In the genomic region with DNA sequence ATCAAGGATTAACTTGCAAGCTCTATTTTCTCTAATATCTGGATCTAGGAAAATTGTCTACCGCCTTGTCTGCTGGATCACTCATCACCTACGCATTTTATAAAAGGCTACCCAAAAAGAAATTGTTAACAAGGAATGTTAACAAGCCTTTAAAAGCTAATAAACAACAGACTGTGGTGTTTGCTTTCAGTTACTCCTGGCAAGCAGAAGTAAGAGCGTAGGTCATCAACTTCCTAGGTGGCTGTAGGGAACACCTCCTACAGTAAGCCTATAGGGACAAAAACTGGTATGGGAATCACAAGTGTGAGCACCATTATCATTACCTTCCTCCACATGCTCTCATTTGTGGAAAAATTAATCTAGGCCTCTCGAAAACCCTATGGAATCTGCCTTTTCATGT, we compare ENCODE assay signal across 8 cellular contexts.
DNase-seq lines count a peak whose midpoint lies in the region; ATAC-seq, FAIRE-seq and TF ChIP-seq lines count a peak whose summit lies in the region.
"Not testable (repeated sequence)": the region's sequence is repeated elsewhere in the genome, so short reads cannot be mapped to it uniquely, and the experiment has no call there.

No MANE protein-coding gene starts in this region.

- H3K4me1 Mint-ChIP-seq in GM23338: peaks cover 17% of the 10 kb centered on the region; the same call in 2 of the 3 replicates
- peaks cover 47% of the 10 kb centered on the region for H3K4me1 Mint-ChIP-seq in nephron

- CTCF ChIA-PET in PC-3 (lab: Charles Lee): not testable (repeated sequence)
- CTCF ChIA-PET in K562 (lab: Yijun Ruan, JAX; ENCODE audit: low intra/inter-chr PET ratio): interaction anchor here (0.7 kb wide), 1 partner anchor 70 kb away, joined by 4 read pairs; no protein-coding TSS in a partner anchor

- H3K9me1 ChIP-seq in K562 (ENCODE audit: control insufficient read depth, insufficient read depth, low read length): not testable (repeated sequence)

- H3K27ac ChIP-seq in GM23338 (ENCODE audit: low read depth); PC-3 (ENCODE audit: low read length); left lung: not testable (repeated sequence)
- H3K27ac ChIP-seq in K562 (ENCODE audit: extremely low read depth, low read depth, low read length) (peak overlapping the region; percentile 76; the same call in 2 of the 3 replicates), cardiac muscle cell (peak overlapping the region; percentile 80), stomach smooth muscle (ENCODE audit: low read length) (peak overlapping the region; percentile 37), vagina (peak overlapping the region; percentile 53)

- H3F3A ChIP-seq in GM23338 (replicated peaks; ENCODE audit: low read depth); PC-3 (ENCODE audit: low read length, unreplicated experiment): not testable (repeated sequence)

- 70% methylated on average over 4 of the region's 4 CpGs for WGBS in K562 (ENCODE audit: insufficient coverage, low coverage, missing lambda C conversion rate)

- intact Hi-C loops in PC-3 (cut with micrococcal nuclease): loop anchor here (5.0 kb wide), 1 partner anchor 37 kb away; no protein-coding TSS in a partner anchor
- intact Hi-C loops in K562 (cut with micrococcal nuclease); left lung (cut with DNase I); vagina (cut with DNase I): not testable (repeated sequence)

- not testable (repeated sequence) for H3K9me3 Mint-ChIP-seq in GM23338, nephron

- H3K4me3 Mint-ChIP-seq in GM23338, nephron: not testable (repeated sequence)

- not testable (repeated sequence) for H3K36me3 ChIP-seq in GM23338 (ENCODE audit: insufficient read depth); PC-3 (ENCODE audit: low read depth, low read length); K562 (ENCODE audit: control insufficient read depth, insufficient read depth, low read length); left lung; stomach smooth muscle (ENCODE audit: control insufficient read depth in 2 of 2, insufficient read depth in 2 of 2, low read length in 2 of 2); vagina
- peaks cover 11% of the 10 kb centered on the region for H3K36me3 ChIP-seq in cardiac muscle cell

- not testable (repeated sequence) for H3K4me3 ChIP-seq in GM23338; PC-3 (ENCODE audit: low read length); K562; cardiac muscle cell; left lung; vagina
- H3K4me3 ChIP-seq in stomach smooth muscle (ENCODE audit: low read length in 2 of 2): peak overlapping the region in 1 of 2 donors; percentile 35

- FAIRE-seq in K562 (lab: Jason Lieb, UNC): not testable (repeated sequence)

- H3K9ac ChIP-seq in PC-3 (ENCODE audit: low read length); K562 (ENCODE audit: insufficient read depth in 1 of 2, low read depth in 2 of 2, low read length in 2 of 2); stomach smooth muscle (ENCODE audit: low read length in 2 of 2): not testable (repeated sequence)

- not testable (repeated sequence) for H3K36me3 Mint-ChIP-seq in GM23338 (ENCODE audit: low read depth); nephron (ENCODE audit: low read depth)

- H3K27me3 ChIP-seq in GM23338 (ENCODE audit: insufficient read depth); PC-3 (ENCODE audit: low read length); K562 (ENCODE audit: control insufficient read depth in 2 of 2, insufficient read depth in 2 of 2, low read length in 2 of 2); cardiac muscle cell; left lung; stomach smooth muscle (ENCODE audit: control insufficient read depth in 1 of 2, insufficient read depth in 2 of 2, low read length in 2 of 2); vagina: not testable (repeated sequence)

- H3K27ac Mint-ChIP-seq in GM23338 (peak overlapping the region; percentile 18; the same call in 1 of the 2 replicates), nephron (peak overlapping the region; percentile 33 to 62 (median 41))

- not testable (repeated sequence) for H3K9me3 ChIP-seq in PC-3 (ENCODE audit: low read length); K562 (replicated peaks; ENCODE audit: control insufficient read depth, insufficient read depth, low read depth, low read length); cardiac muscle cell (ENCODE audit: low read depth); left lung; stomach smooth muscle (ENCODE audit: control insufficient read depth in 2 of 2, low read length in 2 of 2); vagina

- peak; percentile 33; the same call in 2 of the 3 replicates for ATAC-seq in GM23338
- peak; percentile 80 for ATAC-seq in PC-3
- ATAC-seq in K562: not testable (repeated sequence)
- ATAC-seq in left lung: peak; percentile 41

- not testable (repeated sequence) for H2AFZ ChIP-seq in GM23338; PC-3 (ENCODE audit: low read length); K562 (ENCODE audit: low read depth, low read length)

- not testable (repeated sequence) for TF ChIP-seq POLR2A in K562 (conservative IDR thresholded peaks at IDR 0.05); vagina (IDR thresholded peaks at IDR 0.05)

- BruUV-seq in PC-3 (replicated peaks; lab: Mats Ljungman, UMichigan); K562 (replicated peaks; lab: Mats Ljungman, UMichigan): not testable (repeated sequence)

- POLR2A ChIA-PET in PC-3 (lab: Charles Lee; ENCODE audit: unreplicated experiment): interaction anchor here (0.7 kb wide), 1 partner anchor 9 kb away, joined by 3 read pairs; no protein-coding TSS in a partner anchor
- POLR2A ChIA-PET in K562 (lab: Yijun Ruan, JAX): not testable (repeated sequence)

- not testable (repeated sequence) for H3K79me2 ChIP-seq in GM23338 (replicated peaks; ENCODE audit: insufficient read depth); PC-3 (ENCODE audit: low read length); K562 (ENCODE audit: control insufficient read depth, insufficient read depth, low read length)

- in situ Hi-C loops in K562 (cut with MboI): not testable (repeated sequence)

- not testable (repeated sequence) for TF ChIP-seq RAD21 in K562 (CRISPR knock-in tag; conservative IDR thresholded peaks at IDR 0.05 in 1 of 2, IDR thresholded peaks at IDR 0.05 in 1 of 2)

- TF ChIP-seq CTCF in GM23338 (conservative IDR thresholded peaks at IDR 0.05; ENCODE audit: low read depth in 2 of 2); PC-3 (conservative IDR thresholded peaks at IDR 0.05; ENCODE audit: low read depth, low read length); K562 (IDR thresholded peaks at IDR 0.05 in 2 of 3, conservative IDR thresholded peaks at IDR 0.05 in 1 of 3; ENCODE audit: insufficient read depth in 2 of 3, low read depth in 1 of 3, low read length in 3 of 3); cardiac muscle cell (IDR thresholded peaks at IDR 0.05; ENCODE audit: low read depth, low read length); left lung (IDR thresholded peaks at IDR 0.05); nephron (IDR thresholded peaks at IDR 0.05; ENCODE audit: unreplicated experiment in 3 of 3); vagina (IDR thresholded peaks at IDR 0.05): not testable (repeated sequence)

- not testable (repeated sequence) for DNase-seq in GM23338 (ENCODE audit: low spot score); K562 (ENCODE audit: extremely low read depth in 1 of 4, low spot score in 3 of 4); cardiac muscle cell (ENCODE audit: low read depth in 1 of 2, low spot score in 1 of 2); left lung; vagina (ENCODE audit: extremely low spot score in 2 of 2)
- DNase-seq in PC-3: peak; percentile 12

- TF ChIP-seq EP300 in K562 (IDR thresholded peaks at IDR 0.05; ENCODE audit: low read length): not testable (repeated sequence)

- H3K27me3 Mint-ChIP-seq in GM23338 (ENCODE audit: insufficient read depth, low read depth, poor library complexity); nephron (ENCODE audit: low read depth): not testable (repeated sequence)

- not testable (repeated sequence) for H4K20me1 ChIP-seq in GM23338 (replicated peaks; ENCODE audit: insufficient read depth); PC-3 (ENCODE audit: low read length); K562 (replicated peaks; ENCODE audit: control insufficient read depth, insufficient read depth, low read length)

- H3K9me2 ChIP-seq in GM23338 (ENCODE audit: insufficient read depth); PC-3 (replicated peaks; ENCODE audit: low read length): not testable (repeated sequence)

- H3K4me1 ChIP-seq in GM23338 (ENCODE audit: insufficient read depth); PC-3 (ENCODE audit: insufficient read depth, low read length); left lung: not testable (repeated sequence)
- H3K4me1 ChIP-seq in K562 (replicated peaks in 1 of 2; ENCODE audit: control insufficient read depth in 2 of 2, insufficient read depth in 2 of 2, low read length in 2 of 2) (peaks cover 11 to 36% of the 10 kb centered on the region in 2 experiments), cardiac muscle cell (ENCODE audit: low read depth) (peaks cover 23% of the 10 kb centered on the region), stomach smooth muscle (ENCODE audit: control insufficient read depth, insufficient read depth, low read length) (peaks cover 34% of the 10 kb centered on the region), vagina (peaks cover 21% of the 10 kb centered on the region)

- H3K4me2 ChIP-seq in GM23338; PC-3 (ENCODE audit: low read length); K562 (ENCODE audit: insufficient read depth, low read length): not testable (repeated sequence)
